Comparison of ENCODE assay signal across 10 cellular contexts in the genomic region with DNA sequence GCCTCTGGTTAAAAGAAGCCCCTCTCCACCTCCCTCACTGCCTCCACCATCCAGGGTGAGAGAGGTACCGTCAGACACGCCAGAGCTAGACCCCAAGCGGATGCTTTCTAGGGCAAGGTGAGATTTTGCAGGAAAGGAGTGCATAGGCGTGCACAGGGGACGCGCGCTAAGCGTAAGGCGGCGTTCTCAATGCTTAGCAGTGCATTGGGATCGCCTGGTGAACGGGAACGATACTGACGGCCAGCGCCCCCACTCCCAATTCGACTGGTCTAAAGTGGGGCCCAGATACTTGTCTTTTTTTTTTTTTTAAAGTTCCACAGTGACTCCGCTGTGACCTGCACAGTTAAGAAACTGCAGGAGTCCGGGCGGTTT. TPM values are rescaled to one million over a fixed set of nuclear protein-coding genes. Genes with fewer than 3 reads are reported as not detected.
DNase-seq lines count a peak whose midpoint lies in the region; ATAC-seq and TF ChIP-seq lines count a peak whose summit lies in the region.
"Had no signal": no experiment of that assay in that cellular context is flagged by ENCODE, and none has a peak within 500 bp of the region (broad histone marks: within the 10 kb centered on the region; RNA-seq: fewer than 3 reads in every experiment).

No MANE protein-coding gene starts in this region.

- no peak for TF ChIP-seq CTCF in endodermal cell (conservative IDR thresholded peaks at IDR 0.05)

- POLR2A ChIA-PET in naive thymus-derived CD4-positive, alpha-beta T cell (lab: Charles Lee): no interaction called here
- POLR2A ChIA-PET in HEK293T (lab: Yijun Ruan, JAX): no interaction called here

- H3K27ac ChIP-seq in endodermal cell (ENCODE audit: low read depth, low read length) (no peak overlapping the region), aorta (ENCODE audit: low read depth in 1 of 2, low read length in 2 of 2) (no peak overlapping the region)
- H3K27ac ChIP-seq in naive thymus-derived CD4-positive, alpha-beta T cell (ENCODE audit: low read depth, low read length): no peak overlapping the region

- DNase-seq in Right ventricle myocardium inferior (ENCODE audit: missing footprints) (no peak), cardiac septum (ENCODE audit: low spot score) (no peak), endodermal cell (no peak), aorta (peak in 1 of 2 donors; percentile 71), HEK293T (ENCODE audit: extremely low spot score) (no peak), NCI-H526 treated with DMSO at 0.1 percent for 48 hours (lab: John Stamatoyannopoulos, UW) (no peak)
- peak in 2 of 9 donors; percentile 1 to 3 for DNase-seq in naive thymus-derived CD4-positive, alpha-beta T cell
- DNase-seq: NCI-H2107, occipital lobe had no signal

- peaks cover 17% of the 10 kb centered on the region for H3K9me3 Mint-ChIP-seq in endodermal cell
- H3K9me3 Mint-ChIP-seq in naive thymus-derived CD4-positive, alpha-beta T cell: peaks cover 0 to 3% (median 0%) of the 10 kb centered on the region in 11 donors

- 92 to 99% methylated on average over 15 to 19 of the region's 19 CpGs for WGBS in endodermal cell (ENCODE audit: insufficient coverage in 1 of 2, insufficient read length in 1 of 2), 2 experiments
- WGBS in aorta, 2 donors: 44 to 49% methylated on average over 19 of the region's 19 CpGs

- peaks cover 2% of the 10 kb centered on the region for H3K27me3 Mint-ChIP-seq in endodermal cell (ENCODE audit: insufficient read depth)
- H3K27me3 Mint-ChIP-seq in naive thymus-derived CD4-positive, alpha-beta T cell: peaks cover 0 to 7% (median 0%) of the 10 kb centered on the region in 5 donors

- CTCF ChIA-PET in naive thymus-derived CD4-positive, alpha-beta T cell (lab: Charles Lee): interaction anchor here (0.9 kb wide), 1 partner anchor 9 kb away, joined by 4 read pairs; no protein-coding TSS in a partner anchor
- CTCF ChIA-PET in HEK293T (lab: Yijun Ruan, JAX): interaction anchor here (0.7 to 1.9 kb wide), 5 partner anchors 12 to 610 kb away, joined by 3 to 7 read pairs (median 4); no protein-coding TSS in a partner anchor

- intact Hi-C loops in Right ventricle myocardium inferior (cut with DNase I) (no loop called here), cardiac septum (cut with DNase I) (no loop called here), aorta (cut with DNase I) (no loop called here)
- intact Hi-C loops in naive thymus-derived CD4-positive, alpha-beta T cell (cut with micrococcal nuclease): loop anchor here in 1 of 2 donors (2.0 kb wide), 1 partner anchor 24 kb away; no protein-coding TSS in a partner anchor

- H3K4me3 Mint-ChIP-seq in endodermal cell: peak overlapping the region; percentile 26
- H3K4me3 Mint-ChIP-seq in naive thymus-derived CD4-positive, alpha-beta T cell: peak overlapping the region; percentile 5 to 75 (median 52)

- peaks cover 6% of the 10 kb centered on the region for H3K4me1 Mint-ChIP-seq in endodermal cell
- peaks cover 0 to 4% (median 0%) of the 10 kb centered on the region in 7 donors for H3K4me1 Mint-ChIP-seq in naive thymus-derived CD4-positive, alpha-beta T cell

- ATAC-seq in Right ventricle myocardium inferior: peak; percentile 17
- ATAC-seq in naive thymus-derived CD4-positive, alpha-beta T cell: no peak
- peak; percentile 35 for ATAC-seq in aorta (ENCODE audit: low FRiP score)
- ATAC-seq in GM21825 (IDR thresholded peaks at IDR 0.05; ENCODE audit: unreplicated experiment): no peak

- H3K4me3 ChIP-seq in endodermal cell (ENCODE audit: low read length) (no peak overlapping the region), aorta (ENCODE audit: low read length in 2 of 2) (peak overlapping the region in 1 of 2 donors; percentile 42)
- H3K4me3 ChIP-seq in naive thymus-derived CD4-positive, alpha-beta T cell (ENCODE audit: low read length): peak overlapping the region; percentile 35

- peaks cover 3% of the 10 kb centered on the region for H3K9me3 ChIP-seq in endodermal cell (ENCODE audit: control insufficient read depth, low read length)
- no peaks in the 10 kb centered on the region for H3K9me3 ChIP-seq in naive thymus-derived CD4-positive, alpha-beta T cell (ENCODE audit: control insufficient read depth in 2 of 3, low read length in 3 of 3)
- H3K9me3 ChIP-seq in aorta (ENCODE audit: control insufficient read depth, low read length): no peaks in the 10 kb centered on the region

- H3K27ac Mint-ChIP-seq in endodermal cell: no peak overlapping the region
- H3K27ac Mint-ChIP-seq in naive thymus-derived CD4-positive, alpha-beta T cell: no peak overlapping the region

- H3K9ac ChIP-seq in endodermal cell (ENCODE audit: extremely low read depth, low read length, poor library complexity, severe bottlenecking): no peak overlapping the region

- H3K36me3 ChIP-seq in endodermal cell (ENCODE audit: control insufficient read depth, insufficient read depth, low read length) (no peaks in the 10 kb centered on the region), aorta (ENCODE audit: control insufficient read depth in 1 of 2, insufficient read depth in 2 of 2, low read length in 1 of 2) (no peaks in the 10 kb centered on the region)
- H3K36me3 ChIP-seq in naive thymus-derived CD4-positive, alpha-beta T cell (ENCODE audit: control insufficient read depth in 2 of 3, insufficient read depth in 3 of 3, low read length in 3 of 3): no peaks in the 10 kb centered on the region

- H3K36me3 Mint-ChIP-seq in endodermal cell (ENCODE audit: low read depth): no peaks in the 10 kb centered on the region
- H3K36me3 Mint-ChIP-seq in naive thymus-derived CD4-positive, alpha-beta T cell: no peaks in the 10 kb centered on the region

- H3K27me3 ChIP-seq in endodermal cell (ENCODE audit: control insufficient read depth, insufficient read depth, low read length, poor library complexity, severe bottlenecking): no peaks in the 10 kb centered on the region
- H3K27me3 ChIP-seq in naive thymus-derived CD4-positive, alpha-beta T cell (ENCODE audit: control insufficient read depth in 2 of 2, insufficient read depth in 2 of 2, low read length in 2 of 2): no peaks in the 10 kb centered on the region
- H3K27me3 ChIP-seq in aorta (ENCODE audit: control insufficient read depth in 1 of 2, insufficient read depth in 2 of 2, low read length in 1 of 2): no peaks in the 10 kb centered on the region

- no peaks in the 10 kb centered on the region for H3K4me1 ChIP-seq in endodermal cell (ENCODE audit: control insufficient read depth, insufficient read depth, low read length)
- H3K4me1 ChIP-seq in naive thymus-derived CD4-positive, alpha-beta T cell (ENCODE audit: control insufficient read depth in 2 of 2, insufficient read depth in 2 of 2, low read length in 2 of 2): no peaks in the 10 kb centered on the region
- no peaks in the 10 kb centered on the region for H3K4me1 ChIP-seq in aorta (ENCODE audit: control insufficient read depth in 1 of 2, insufficient read depth in 2 of 2, low read length in 2 of 2)

TF ChIP-seq in HEK293T, 16 proteins besides CTCF, POLR2A, EP300 and RAD21:
- TF ChIP-seq FOXK2 (IDR thresholded peaks at IDR 0.05): no peak
- TF ChIP-seq FOXA1 (IDR thresholded peaks at IDR 0.05): no peak
- TF ChIP-seq NFRKB (IDR thresholded peaks at IDR 0.05): no peak

RNA-seq across cellular contexts. Expression of gene CREBBP, which starts 57.9 kb away (rescaled TPM):
- total RNA-seq in Right ventricle myocardium inferior (38.0 TPM), cardiac septum (39.0 TPM), endodermal cell (100 to 1,000 TPM in 1 of 2 donors, 10 to 100 TPM in 1; 71.1 to 103 TPM), aorta (100 to 1,000 TPM in 1 of 2 donors, 10 to 100 TPM in 1; 80.4 to 103 TPM)
- 40.4 TPM for polyA plus RNA-seq in endodermal cell (2013, experiment 1 of 2)
- 41.5 TPM for polyA plus RNA-seq in endodermal cell (2013, experiment 2 of 2)
- total RNA-seq in naive thymus-derived CD4-positive, alpha-beta T cell: 100 to 1,000 TPM in 4 of 5 experiments, 10 to 100 TPM in 1; 73.6 to 194 (median 137) TPM
- 10 to 100 TPM; 10.5 to 15.6 TPM for polyA plus RNA-seq in naive thymus-derived CD4-positive, alpha-beta T cell
- polyA plus RNA-seq in aorta: 10 to 100 TPM in 1 of 2 donors, 1 to 10 TPM in 1; 5.4 to 41.6 TPM

Comparison
In these comparisons a context has a peak if more than half of its experiments do, and no peak if none do; other contexts are left out.
1. ATAC-seq: peak in Right ventricle myocardium inferior (single experiment) and aorta (single experiment); none in naive thymus-derived CD4-positive, alpha-beta T cell (single experiment) and GM21825 (single experiment).